ENCODE assay signal across 10 cellular contexts in genomic region chr4:140309124-140309870, GRCh38.
DNase-seq lines count a peak whose midpoint lies in the region; FAIRE-seq and TF ChIP-seq lines count a peak whose summit lies in the region.
"Had no signal": no experiment of that assay in that cellular context is flagged by ENCODE, and none has a peak within 500 bp of the region (broad histone marks: within the 10 kb centered on the region; RNA-seq: fewer than 3 reads in every experiment).

No MANE protein-coding gene starts in this region.

- no peaks in the 10 kb centered on the region for H3K27me3 ChIP-seq in SK-N-SH (ENCODE audit: insufficient read depth)

- H3K9me2 ChIP-seq in SK-N-SH = no peaks in the 10 kb centered on the region

- no peak for DNase-seq in SK-N-SH
- peak; percentile 19 for DNase-seq in fibroblast of villous mesenchyme (ENCODE audit: low read depth)
- DNase-seq in H54 (ENCODE audit: insufficient read length, low spot score) = no peak
- DNase-seq in OCI-M1 (lab: John Stamatoyannopoulos, UW) = no peak
- no peak for DNase-seq in COLO829 (ENCODE audit: low spot score)
- no peak for DNase-seq in GF-D8 (lab: John Stamatoyannopoulos, UW)
- DNase-seq: effector CD8-positive, alpha-beta T cell had no signal

- no peak for TF ChIP-seq EP300 in SK-N-SH (IDR thresholded peaks at IDR 0.05; ENCODE audit: borderline replicate concordance in 1 of 2, low read depth in 1 of 2, low read length in 1 of 2)

- H4K20me1 ChIP-seq in SK-N-SH (ENCODE audit: insufficient read depth) = no peaks in the 10 kb centered on the region

- H3K27ac ChIP-seq in SK-N-SH (ENCODE audit: low read depth in 2 of 2, low read length in 1 of 2) (peak overlapping the region in 1 of 2 experiments; percentile 75; a peak in 3 of 4 replicates), skin epidermis (peak overlapping the region in 14 of 21 experiments; percentile 6 to 76 (median 38))

- peaks cover 37% of the 10 kb centered on the region for H3F3A ChIP-seq in SK-N-SH (replicated peaks; ENCODE audit: insufficient read depth)

- TF ChIP-seq RAD21 in SK-N-SH (IDR thresholded peaks at IDR 0.05; ENCODE audit: low read length) = no peak

- POLR2A ChIA-PET in SK-N-SH (lab: Yijun Ruan, JAX) = no interaction called here

- CTCF ChIA-PET in SK-N-SH (lab: Yijun Ruan, JAX) = interaction anchor here (0.9 to 5.4 kb wide), 4 partner anchors 14 to 652 kb away, joined by 3 to 19 read pairs (median 4); no protein-coding TSS in a partner anchor

- TF ChIP-seq CTCF in GM12875 (IDR thresholded peaks at IDR 0.05; ENCODE audit: borderline replicate concordance, insufficient read depth, low read depth, low read length) (0 out of 2 replicates have a peak, but pooled peaks have one; percentile 7), SK-N-SH (IDR thresholded peaks at IDR 0.05) (peak; percentile 35; the same call in 1 of the 2 replicates), fibroblast of villous mesenchyme (IDR thresholded peaks at IDR 0.05; ENCODE audit: insufficient read depth, low read depth, low read length) (no peak)

- no peaks in the 10 kb centered on the region for H3K79me2 ChIP-seq in SK-N-SH (ENCODE audit: insufficient read depth)

- no peak for TF ChIP-seq POLR2A in H54 (IDR thresholded peaks at IDR 0.05; ENCODE audit: low read depth, low read length)

- no peak overlapping the region for H2AFZ ChIP-seq in SK-N-SH (ENCODE audit: low read depth)

- no peak for FAIRE-seq in H54 (lab: Jason Lieb, UNC)

- H3K4me3 ChIP-seq in GM12875 (ENCODE audit: low read depth, low read length) (no peak overlapping the region), SK-N-SH (ENCODE audit: low read depth in 2 of 2, low read length in 1 of 2) (no peak overlapping the region), fibroblast of villous mesenchyme (ENCODE audit: low read depth, low read length) (no peak overlapping the region), skin epidermis (no peak overlapping the region)
- H3K4me3 ChIP-seq: mucosa of descending colon had no signal

- no peaks in the 10 kb centered on the region for H3K36me3 ChIP-seq in SK-N-SH (replicated peaks in 1 of 2; ENCODE audit: control insufficient read depth in 1 of 2, insufficient read depth in 2 of 2, low read length in 1 of 2)

- H3K9ac ChIP-seq in SK-N-SH = peak overlapping the region; percentile 26

- peak overlapping the region; percentile 60 for H3K4me2 ChIP-seq in SK-N-SH

- WGBS in SK-N-SH (ENCODE audit: low lambda C conversion rate) = 60% methylated on average over 1 of the region's 1 CpG

- no peaks in the 10 kb centered on the region for H3K9me3 ChIP-seq in SK-N-SH
- H3K9me3 ChIP-seq: mucosa of descending colon had no signal

- H3K4me1 ChIP-seq in SK-N-SH (ENCODE audit: control insufficient read depth in 1 of 2, insufficient read depth in 2 of 2, low read depth in 1 of 2, low read length in 1 of 2) = peaks cover 6 to 31% of the 10 kb centered on the region in 2 experiments

TF ChIP-seq in SK-N-SH, 30 proteins besides CTCF, POLR2A, EP300 and RAD21:
- TF ChIP-seq FOSL2 (IDR thresholded peaks at IDR 0.05; ENCODE audit: borderline replicate concordance, low read depth) = peak; percentile 30; the same call in 1 of the 2 replicates
- TF ChIP-seq TAF1 (IDR thresholded peaks at IDR 0.05; ENCODE audit: borderline replicate concordance, low read depth, low read length) = no peak
- TF ChIP-seq SMC3 (IDR thresholded peaks at IDR 0.05; ENCODE audit: low read depth, low read length) = 0 out of 2 replicates have a peak, but pooled peaks have one; percentile 3
- TF ChIP-seq JUND (IDR thresholded peaks at IDR 0.05) = peak; percentile 33; the same call in 1 of the 2 replicates
- TF ChIP-seq USF2 (IDR thresholded peaks at IDR 0.05; ENCODE audit: borderline replicate concordance, low read depth, low read length) = no peak
TF ChIP-seq in SK-N-SH: peak in this region for 3.
